Comparison of ENCODE assay signal across 10 cellular contexts in genomic region chr6:107179004-107179403, GRCh38.
A peak's percentile ranks its signal among the peaks of the same experiment; 100 is the strongest.
DNase-seq lines count a peak whose midpoint lies in the region; ATAC-seq, FAIRE-seq and TF ChIP-seq lines count a peak whose summit lies in the region.
"Had no signal": no experiment of that assay in that cellular context is flagged by ENCODE, and none has a peak within 500 bp of the region (broad histone marks: within the 10 kb centered on the region; RNA-seq: fewer than 3 reads in every experiment).

No MANE protein-coding gene starts in this region.

- no peak overlapping the region for H3K4me3 Mint-ChIP-seq in natural killer cell
- H3K4me3 Mint-ChIP-seq: naive thymus-derived CD8-positive, alpha-beta T cell had no signal

- no peak for FAIRE-seq in GM12892 (lab: Jason Lieb, UNC)

- no TSS peak for BruUV-seq in HCT116 (replicated peaks; lab: Mats Ljungman, UMichigan)
- BruUV-seq in Panc1 (replicated peaks; lab: Mats Ljungman, UMichigan): no TSS peak

- no peaks in the 10 kb centered on the region for H3K4me1 Mint-ChIP-seq in natural killer cell
- H3K4me1 Mint-ChIP-seq: naive thymus-derived CD8-positive, alpha-beta T cell had no signal

- H3K4me1 ChIP-seq in HCT116 (ENCODE audit: control insufficient read depth in 1 of 2, insufficient read depth in 2 of 2, low read length in 2 of 2): no peaks in the 10 kb centered on the region
- H3K4me1 ChIP-seq in Panc1 (ENCODE audit: control insufficient read depth, insufficient read depth, low read length): no peaks in the 10 kb centered on the region

- intact Hi-C loops in HCT116 (cut with micrococcal nuclease): loop anchor here (5.0 kb wide), 1 partner anchor 478 kb away; no protein-coding TSS in a partner anchor
- intact Hi-C loops in Panc1 (cut with micrococcal nuclease; ENCODE audit: unreplicated experiment): no loop called here
- intact Hi-C loops in natural killer cell (cut with micrococcal nuclease): no loop called here

- H3K9me3 ChIP-seq in HCT116 (ENCODE audit: control insufficient read depth in 1 of 2, insufficient read depth in 1 of 2, low read depth in 1 of 2, low read length in 2 of 2) (no peaks in the 10 kb centered on the region), Panc1 (ENCODE audit: control insufficient read depth, insufficient read depth, low read depth, low read length) (no peaks in the 10 kb centered on the region)

- H3K9me2 ChIP-seq in HCT116 (ENCODE audit: insufficient read depth): no peaks in the 10 kb centered on the region

- CTCF ChIA-PET in HCT116 (lab: Charles Lee): interaction anchor here (0.8 to 1.4 kb wide), 5 partner anchors 139 to 669 kb away, joined by 3 to 6 read pairs (median 4); no protein-coding TSS in a partner anchor
- CTCF ChIA-PET in Panc1 (lab: Charles Lee): interaction anchor here (0.6 kb wide), 2 partner anchors 139 to 620 kb away, joined by 3 to 4 read pairs; no protein-coding TSS in a partner anchor

- POLR2A ChIA-PET in HCT116 (lab: Charles Lee): no interaction called here
- POLR2A ChIA-PET in Panc1 (lab: Charles Lee): no interaction called here

- peak; percentile 57 for TF ChIP-seq RAD21 in HCT116 (IDR thresholded peaks at IDR 0.05; ENCODE audit: low read depth)

- H3K9me3 Mint-ChIP-seq in natural killer cell: no peaks in the 10 kb centered on the region
- H3K9me3 Mint-ChIP-seq: naive thymus-derived CD8-positive, alpha-beta T cell had no signal

- no peaks in the 10 kb centered on the region for H3K36me3 Mint-ChIP-seq in natural killer cell

- RAD21 ChIA-PET in HCT116 (lab: Charles Lee; ENCODE audit: low non-redundant PET in 1 of 2, low total read pairs in 2 of 2, uncharacterized antibody in 2 of 2, unreplicated experiment in 2 of 2): interaction anchor here in 1 of 2 experiments (0.6 kb wide), 2 partner anchors 30 to 112 kb away, joined by 3 read pairs; no protein-coding TSS in a partner anchor

- H2AFZ ChIP-seq in HCT116 (ENCODE audit: low read depth, low read length, poor library complexity, severe bottlenecking): no peak overlapping the region

- H3K4me2 ChIP-seq in HCT116 (ENCODE audit: low read length): no peak overlapping the region

- no peaks in the 10 kb centered on the region for H3K27me3 Mint-ChIP-seq in natural killer cell (ENCODE audit: low read depth in 2 of 2)
- H3K27me3 Mint-ChIP-seq: naive thymus-derived CD8-positive, alpha-beta T cell had no signal

- in situ Hi-C loops in Panc1 (cut with HindIII; ENCODE audit: low pct_unique_long_range_greater_than_20kb, low sequenced_read_pairs): no loop called here

- DNase-seq in COLO668 (lab: John Stamatoyannopoulos, UW; ENCODE audit: unreplicated experiment): peak; percentile 5
- DNase-seq in HCT116 (ENCODE audit: low read depth, low spot score): peak; percentile 7
- DNase-seq in Panc1 (ENCODE audit: low read depth, low spot score): no peak
- DNase-seq in foreskin fibroblast: peak; percentile 10 to 45
- no peak for DNase-seq in natural killer cell
- DNase-seq in GM12892 (ENCODE audit: insufficient read length): no peak
- no peak for DNase-seq in NCI-H187 treated with DMSO at 0.1 percent for 48 hours (lab: John Stamatoyannopoulos, UW)
- DNase-seq: naive thymus-derived CD8-positive, alpha-beta T cell; NCI-H510A had no signal

- ATAC-seq in HCT116: peak; percentile 55; the same call in 1 of the 2 replicates
- no peak for ATAC-seq in Panc1
- ATAC-seq in GM18519 (IDR thresholded peaks at IDR 0.05; ENCODE audit: low FRiP score, unreplicated experiment): no peak
- ATAC-seq in natural killer cell: no peak
- ATAC-seq: naive thymus-derived CD8-positive, alpha-beta T cell had no signal

- TF ChIP-seq POLR2A in HCT116 (IDR thresholded peaks at IDR 0.05; ENCODE audit: borderline replicate concordance, extremely low read depth, insufficient read depth, insufficient read length) (no peak), GM12892 (IDR thresholded peaks at IDR 0.05; ENCODE audit: low read depth, low read length) (no peak)

- H3K79me2 ChIP-seq in HCT116 (ENCODE audit: insufficient read depth, low read length): no peaks in the 10 kb centered on the region

- H3K9ac ChIP-seq in HCT116 (ENCODE audit: low read length): no peak overlapping the region

- H3K27me3 ChIP-seq in HCT116 (ENCODE audit: insufficient read depth, low read length) (no peaks in the 10 kb centered on the region), Panc1 (ENCODE audit: control insufficient read depth, insufficient read depth, low read length) (no peaks in the 10 kb centered on the region)

- H3K27ac ChIP-seq in HCT116 (ENCODE audit: low read depth, low read length) (no peak overlapping the region), Panc1 (ENCODE audit: low read length) (no peak overlapping the region)

- TF ChIP-seq CTCF in HCT116 (IDR thresholded peaks at IDR 0.05 in 2 of 3, conservative IDR thresholded peaks at IDR 0.05 in 1 of 3; ENCODE audit: borderline replicate concordance in 1 of 3, insufficient read depth in 1 of 3, low read depth in 2 of 3, low read length in 2 of 3): peak; percentile 32 to 50 (median 32); a peak in 4 of 6 replicates
- TF ChIP-seq CTCF in Panc1 (IDR thresholded peaks at IDR 0.05): peak; percentile 61
- TF ChIP-seq CTCF in foreskin fibroblast (IDR thresholded peaks at IDR 0.05; ENCODE audit: low read depth, low read length): peak; percentile 17
- TF ChIP-seq CTCF in natural killer cell (IDR thresholded peaks at IDR 0.05): no peak

- H3K36me3 ChIP-seq in HCT116 (ENCODE audit: control insufficient read depth in 1 of 2, insufficient read depth in 2 of 2, low read length in 2 of 2) (no peaks in the 10 kb centered on the region), Panc1 (ENCODE audit: control insufficient read depth, insufficient read depth, low read length) (no peaks in the 10 kb centered on the region)

- H4K20me1 ChIP-seq in HCT116 (ENCODE audit: insufficient read depth): no peaks in the 10 kb centered on the region

- H3K27ac Mint-ChIP-seq in natural killer cell: no peak overlapping the region
- H3K27ac Mint-ChIP-seq: naive thymus-derived CD8-positive, alpha-beta T cell had no signal

- H3K4me3 ChIP-seq in HCT116 (replicated peaks in 1 of 2; ENCODE audit: low read depth in 1 of 2, low read length in 2 of 2): no peak overlapping the region
- H3K4me3 ChIP-seq in Panc1 (ENCODE audit: low read depth in 2 of 2, low read length in 2 of 2): no peak overlapping the region
- H3K4me3 ChIP-seq in foreskin fibroblast (ENCODE audit: low read depth in 1 of 2, low read length in 2 of 2): no peak overlapping the region

TF ChIP-seq in HCT116, 20 proteins besides CTCF, POLR2A, EP300 and RAD21:
- no peak for TF ChIP-seq POLR2AphosphoS5 (IDR thresholded peaks at IDR 0.05; ENCODE audit: low read depth, low read length)
- TF ChIP-seq TCF7L2 (IDR thresholded peaks at IDR 0.05; ENCODE audit: borderline replicate concordance, extremely low read depth, insufficient read depth, insufficient read length): no peak
- TF ChIP-seq SIN3A (IDR thresholded peaks at IDR 0.05; ENCODE audit: low read depth): no peak
- TF ChIP-seq SRF (IDR thresholded peaks at IDR 0.05; ENCODE audit: low read depth): no peak
- TF ChIP-seq ZNF274 (IDR thresholded peaks at IDR 0.05; ENCODE audit: low read depth, low read length): no peak
- TF ChIP-seq FOSL1 (IDR thresholded peaks at IDR 0.05; ENCODE audit: low read depth): no peak
- no peak for TF ChIP-seq EGR1 (IDR thresholded peaks at IDR 0.05; ENCODE audit: low read depth)
- TF ChIP-seq EZH2phosphoT487 (IDR thresholded peaks at IDR 0.05; ENCODE audit: borderline replicate concordance): no peak

Comparison
In these comparisons a context has a peak if more than half of its experiments do, and no peak if none do; other contexts are left out.
1. DNase-seq: peak in COLO668 (single experiment), HCT116 (single experiment) and foreskin fibroblast (2 of 2); none in Panc1 (single experiment), natural killer cell (single experiment), GM12892 (single experiment) and NCI-H187 treated with DMSO at 0.1 percent for 48 hours (single experiment).